In the genomic region with DNA sequence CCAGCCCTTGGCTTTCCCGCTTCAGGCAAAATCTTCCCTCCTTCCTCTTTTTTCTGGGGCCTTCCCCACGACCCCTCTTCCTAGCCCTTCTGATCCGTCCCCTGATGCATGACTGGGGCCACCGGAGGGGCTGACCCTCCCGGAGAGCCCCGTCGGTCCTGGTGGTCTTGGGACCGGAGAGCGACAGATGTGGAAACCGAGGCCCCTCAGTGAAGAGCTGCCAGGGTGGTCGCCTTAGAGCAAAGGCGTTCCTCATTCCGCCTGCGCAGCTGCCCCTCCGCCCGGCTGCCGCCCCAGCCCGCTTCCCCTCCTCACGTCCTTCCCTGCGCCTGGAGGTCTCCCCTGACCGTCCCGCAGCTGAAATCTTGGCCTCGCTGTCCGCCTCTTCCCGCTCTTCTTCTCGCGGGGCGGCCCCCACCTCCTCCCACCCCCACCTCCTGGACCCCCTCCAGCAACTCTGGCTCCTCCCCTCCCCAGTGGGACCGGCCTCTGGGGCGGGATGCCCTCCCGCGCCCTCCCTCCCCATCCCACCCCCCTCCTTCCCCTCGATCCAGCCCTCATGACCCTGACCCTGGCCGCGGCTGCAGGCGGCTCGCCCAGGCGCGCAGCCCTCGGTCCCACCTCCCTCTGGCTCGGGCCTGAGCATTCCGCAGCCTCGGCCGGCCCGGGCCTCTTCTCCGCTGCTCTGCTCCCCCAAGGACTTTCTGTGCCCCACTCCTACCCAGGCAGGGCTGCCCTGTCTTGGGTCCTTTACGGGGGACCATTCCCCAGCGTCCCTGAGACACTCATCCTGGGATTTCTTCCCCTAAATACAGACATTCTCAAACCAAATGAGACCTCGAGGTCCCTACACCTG, we compare ENCODE assay signal across 1 cellular context.
TF ChIP-seq lines count a peak whose summit lies in the region.

TSS of gene RARRES2 (minus strand) at position 367 of the 856 bp plus-strand sequence. CDS start 1,020 bp downstream, outside the sequence.

TF ChIP-seq in HepG2, 621 proteins besides CTCF, POLR2A, EP300 and RAD21 (continued from another document and continues in another):
- TF ChIP-seq MATR3 (CRISPR knock-in tag; IDR thresholded peaks at IDR 0.05) (no peak), HNF4A (CRISPR knock-in tag; IDR thresholded peaks at IDR 0.05) (peak; percentile 6; the same call in 1 of the 2 replicates), HOXD1 (CRISPR knock-in tag; IDR thresholded peaks at IDR 0.05) (no peak), ZNF180 (CRISPR knock-in tag; IDR thresholded peaks at IDR 0.05; ENCODE audit: borderline replicate concordance, low read depth) (no peak), ZBTB3 (CRISPR knock-in tag; IDR thresholded peaks at IDR 0.05; ENCODE audit: borderline replicate concordance, low read depth) (no peak), NR2F1 (CRISPR knock-in tag; IDR thresholded peaks at IDR 0.05) (peak in 1 of 2 experiments; percentile 65; a peak in 1 of 4 replicates), ZBTB14 (CRISPR knock-in tag; IDR thresholded peaks at IDR 0.05) (no peak), PHF8 (CRISPR knock-in tag; IDR thresholded peaks at IDR 0.05) (no peak; the same call in 1 of the 2 replicates), ARNT2 (CRISPR knock-in tag; IDR thresholded peaks at IDR 0.05; ENCODE audit: low read depth) (no peak), ZNF256 (CRISPR knock-in tag; conservative IDR thresholded peaks at IDR 0.05) (no peak), TBX2 (CRISPR knock-in tag; IDR thresholded peaks at IDR 0.05; ENCODE audit: borderline replicate concordance) (peak; percentile 31; the same call in 1 of the 2 replicates), ATF6 (CRISPR knock-in tag; conservative IDR thresholded peaks at IDR 0.05) (no peak), ZUFSP (CRISPR knock-in tag; IDR thresholded peaks at IDR 0.05; ENCODE audit: borderline replicate concordance) (no peak), ZNF225 (CRISPR knock-in tag; IDR thresholded peaks at IDR 0.05) (no peak), PRDM15 (CRISPR knock-in tag; IDR thresholded peaks at IDR 0.05) (no peak), TBX3 (IDR thresholded peaks at IDR 0.05; ENCODE audit: borderline replicate concordance) (no peak), DDIT3 (CRISPR knock-in tag; IDR thresholded peaks at IDR 0.05) (no peak), ERF (CRISPR knock-in tag; IDR thresholded peaks at IDR 0.05) (0 out of 2 replicates have a peak, but pooled peaks have one; percentile 25), ZNF12 (CRISPR knock-in tag; IDR thresholded peaks at IDR 0.05) (no peak), SPEN (CRISPR knock-in tag; IDR thresholded peaks at IDR 0.05; ENCODE audit: low read depth) (0 out of 2 replicates have a peak, but pooled peaks have one; percentile 35), GATAD1 (CRISPR knock-in tag; IDR thresholded peaks at IDR 0.05) (no peak)
- TF ChIP-seq, protein P1, sequence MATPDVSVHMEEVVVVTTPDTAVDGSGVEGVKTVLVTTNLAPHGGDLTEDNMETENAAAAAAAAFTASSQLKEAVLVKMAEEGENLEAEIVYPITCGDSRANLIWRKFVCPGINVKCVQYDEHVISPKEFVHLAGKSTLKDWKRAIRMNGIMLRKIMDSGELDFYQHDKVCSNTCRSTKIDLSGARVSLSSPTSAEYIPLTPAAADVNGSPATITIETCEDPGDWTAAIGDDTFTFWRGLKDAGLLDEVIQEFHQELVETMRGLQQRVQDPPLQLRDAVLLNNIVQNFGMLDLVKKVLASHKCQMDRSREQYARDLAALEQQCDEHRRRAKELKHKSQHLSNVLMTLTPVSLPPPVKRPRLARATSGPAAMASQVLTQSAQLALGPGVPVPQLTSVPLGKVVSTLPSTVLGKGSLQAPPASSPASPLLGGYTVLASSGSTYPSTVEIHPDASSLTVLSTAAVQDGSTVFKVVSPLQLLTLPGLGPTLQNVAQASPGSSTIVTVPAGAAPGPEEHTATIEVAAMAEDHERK (CRISPR knock-in tag; IDR thresholded peaks at IDR 0.05; ENCODE audit: low read depth), result no peak
- TF ChIP-seq, protein P2, sequence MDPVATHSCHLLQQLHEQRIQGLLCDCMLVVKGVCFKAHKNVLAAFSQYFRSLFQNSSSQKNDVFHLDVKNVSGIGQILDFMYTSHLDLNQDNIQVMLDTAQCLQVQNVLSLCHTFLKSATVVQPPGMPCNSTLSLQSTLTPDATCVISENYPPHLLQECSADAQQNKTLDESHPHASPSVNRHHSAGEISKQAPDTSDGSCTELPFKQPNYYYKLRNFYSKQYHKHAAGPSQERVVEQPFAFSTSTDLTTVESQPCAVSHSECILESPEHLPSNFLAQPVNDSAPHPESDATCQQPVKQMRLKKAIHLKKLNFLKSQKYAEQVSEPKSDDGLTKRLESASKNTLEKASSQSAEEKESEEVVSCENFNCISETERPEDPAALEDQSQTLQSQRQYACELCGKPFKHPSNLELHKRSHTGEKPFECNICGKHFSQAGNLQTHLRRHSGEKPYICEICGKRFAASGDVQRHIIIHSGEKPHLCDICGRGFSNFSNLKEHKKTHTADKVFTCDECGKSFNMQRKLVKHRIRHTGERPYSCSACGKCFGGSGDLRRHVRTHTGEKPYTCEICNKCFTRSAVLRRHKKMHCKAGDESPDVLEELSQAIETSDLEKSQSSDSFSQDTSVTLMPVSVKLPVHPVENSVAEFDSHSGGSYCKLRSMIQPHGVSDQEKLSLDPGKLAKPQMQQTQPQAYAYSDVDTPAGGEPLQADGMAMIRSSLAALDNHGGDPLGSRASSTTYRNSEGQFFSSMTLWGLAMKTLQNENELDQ (CRISPR knock-in tag; IDR thresholded peaks at IDR 0.05; ENCODE audit: borderline replicate concordance), result no peak
- TF ChIP-seq, protein P3, sequence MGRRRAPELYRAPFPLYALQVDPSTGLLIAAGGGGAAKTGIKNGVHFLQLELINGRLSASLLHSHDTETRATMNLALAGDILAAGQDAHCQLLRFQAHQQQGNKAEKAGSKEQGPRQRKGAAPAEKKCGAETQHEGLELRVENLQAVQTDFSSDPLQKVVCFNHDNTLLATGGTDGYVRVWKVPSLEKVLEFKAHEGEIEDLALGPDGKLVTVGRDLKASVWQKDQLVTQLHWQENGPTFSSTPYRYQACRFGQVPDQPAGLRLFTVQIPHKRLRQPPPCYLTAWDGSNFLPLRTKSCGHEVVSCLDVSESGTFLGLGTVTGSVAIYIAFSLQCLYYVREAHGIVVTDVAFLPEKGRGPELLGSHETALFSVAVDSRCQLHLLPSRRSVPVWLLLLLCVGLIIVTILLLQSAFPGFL (CRISPR knock-in tag; IDR thresholded peaks at IDR 0.05), result no peak
- TF ChIP-seq, protein P4, sequence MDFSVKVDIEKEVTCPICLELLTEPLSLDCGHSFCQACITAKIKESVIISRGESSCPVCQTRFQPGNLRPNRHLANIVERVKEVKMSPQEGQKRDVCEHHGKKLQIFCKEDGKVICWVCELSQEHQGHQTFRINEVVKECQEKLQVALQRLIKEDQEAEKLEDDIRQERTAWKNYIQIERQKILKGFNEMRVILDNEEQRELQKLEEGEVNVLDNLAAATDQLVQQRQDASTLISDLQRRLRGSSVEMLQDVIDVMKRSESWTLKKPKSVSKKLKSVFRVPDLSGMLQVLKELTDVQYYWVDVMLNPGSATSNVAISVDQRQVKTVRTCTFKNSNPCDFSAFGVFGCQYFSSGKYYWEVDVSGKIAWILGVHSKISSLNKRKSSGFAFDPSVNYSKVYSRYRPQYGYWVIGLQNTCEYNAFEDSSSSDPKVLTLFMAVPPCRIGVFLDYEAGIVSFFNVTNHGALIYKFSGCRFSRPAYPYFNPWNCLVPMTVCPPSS (IDR thresholded peaks at IDR 0.05), result no peak
- TF ChIP-seq, protein P5, sequence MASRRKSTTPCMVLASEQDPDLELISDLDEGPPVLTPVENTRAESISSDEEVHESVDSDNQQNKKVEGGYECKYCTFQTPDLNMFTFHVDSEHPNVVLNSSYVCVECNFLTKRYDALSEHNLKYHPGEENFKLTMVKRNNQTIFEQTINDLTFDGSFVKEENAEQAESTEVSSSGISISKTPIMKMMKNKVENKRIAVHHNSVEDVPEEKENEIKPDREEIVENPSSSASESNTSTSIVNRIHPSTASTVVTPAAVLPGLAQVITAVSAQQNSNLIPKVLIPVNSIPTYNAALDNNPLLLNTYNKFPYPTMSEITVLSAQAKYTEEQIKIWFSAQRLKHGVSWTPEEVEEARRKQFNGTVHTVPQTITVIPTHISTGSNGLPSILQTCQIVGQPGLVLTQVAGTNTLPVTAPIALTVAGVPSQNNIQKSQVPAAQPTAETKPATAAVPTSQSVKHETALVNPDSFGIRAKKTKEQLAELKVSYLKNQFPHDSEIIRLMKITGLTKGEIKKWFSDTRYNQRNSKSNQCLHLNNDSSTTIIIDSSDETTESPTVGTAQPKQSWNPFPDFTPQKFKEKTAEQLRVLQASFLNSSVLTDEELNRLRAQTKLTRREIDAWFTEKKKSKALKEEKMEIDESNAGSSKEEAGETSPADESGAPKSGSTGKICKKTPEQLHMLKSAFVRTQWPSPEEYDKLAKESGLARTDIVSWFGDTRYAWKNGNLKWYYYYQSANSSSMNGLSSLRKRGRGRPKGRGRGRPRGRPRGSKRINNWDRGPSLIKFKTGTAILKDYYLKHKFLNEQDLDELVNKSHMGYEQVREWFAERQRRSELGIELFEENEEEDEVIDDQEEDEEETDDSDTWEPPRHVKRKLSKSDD (CRISPR knock-in tag; IDR thresholded peaks at IDR 0.05; ENCODE audit: low read depth), result no peak
- TF ChIP-seq, protein P6, sequence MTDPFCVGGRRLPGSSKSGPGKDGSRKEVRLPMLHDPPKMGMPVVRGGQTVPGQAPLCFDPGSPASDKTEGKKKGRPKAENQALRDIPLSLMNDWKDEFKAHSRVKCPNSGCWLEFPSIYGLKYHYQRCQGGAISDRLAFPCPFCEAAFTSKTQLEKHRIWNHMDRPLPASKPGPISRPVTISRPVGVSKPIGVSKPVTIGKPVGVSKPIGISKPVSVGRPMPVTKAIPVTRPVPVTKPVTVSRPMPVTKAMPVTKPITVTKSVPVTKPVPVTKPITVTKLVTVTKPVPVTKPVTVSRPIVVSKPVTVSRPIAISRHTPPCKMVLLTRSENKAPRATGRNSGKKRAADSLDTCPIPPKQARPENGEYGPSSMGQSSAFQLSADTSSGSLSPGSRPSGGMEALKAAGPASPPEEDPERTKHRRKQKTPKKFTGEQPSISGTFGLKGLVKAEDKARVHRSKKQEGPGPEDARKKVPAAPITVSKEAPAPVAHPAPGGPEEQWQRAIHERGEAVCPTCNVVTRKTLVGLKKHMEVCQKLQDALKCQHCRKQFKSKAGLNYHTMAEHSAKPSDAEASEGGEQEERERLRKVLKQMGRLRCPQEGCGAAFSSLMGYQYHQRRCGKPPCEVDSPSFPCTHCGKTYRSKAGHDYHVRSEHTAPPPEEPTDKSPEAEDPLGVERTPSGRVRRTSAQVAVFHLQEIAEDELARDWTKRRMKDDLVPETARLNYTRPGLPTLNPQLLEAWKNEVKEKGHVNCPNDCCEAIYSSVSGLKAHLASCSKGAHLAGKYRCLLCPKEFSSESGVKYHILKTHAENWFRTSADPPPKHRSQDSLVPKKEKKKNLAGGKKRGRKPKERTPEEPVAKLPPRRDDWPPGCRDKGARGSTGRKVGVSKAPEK (CRISPR knock-in tag; IDR thresholded peaks at IDR 0.05; ENCODE audit: borderline replicate concordance), result no peak
